In the genomic region with DNA sequence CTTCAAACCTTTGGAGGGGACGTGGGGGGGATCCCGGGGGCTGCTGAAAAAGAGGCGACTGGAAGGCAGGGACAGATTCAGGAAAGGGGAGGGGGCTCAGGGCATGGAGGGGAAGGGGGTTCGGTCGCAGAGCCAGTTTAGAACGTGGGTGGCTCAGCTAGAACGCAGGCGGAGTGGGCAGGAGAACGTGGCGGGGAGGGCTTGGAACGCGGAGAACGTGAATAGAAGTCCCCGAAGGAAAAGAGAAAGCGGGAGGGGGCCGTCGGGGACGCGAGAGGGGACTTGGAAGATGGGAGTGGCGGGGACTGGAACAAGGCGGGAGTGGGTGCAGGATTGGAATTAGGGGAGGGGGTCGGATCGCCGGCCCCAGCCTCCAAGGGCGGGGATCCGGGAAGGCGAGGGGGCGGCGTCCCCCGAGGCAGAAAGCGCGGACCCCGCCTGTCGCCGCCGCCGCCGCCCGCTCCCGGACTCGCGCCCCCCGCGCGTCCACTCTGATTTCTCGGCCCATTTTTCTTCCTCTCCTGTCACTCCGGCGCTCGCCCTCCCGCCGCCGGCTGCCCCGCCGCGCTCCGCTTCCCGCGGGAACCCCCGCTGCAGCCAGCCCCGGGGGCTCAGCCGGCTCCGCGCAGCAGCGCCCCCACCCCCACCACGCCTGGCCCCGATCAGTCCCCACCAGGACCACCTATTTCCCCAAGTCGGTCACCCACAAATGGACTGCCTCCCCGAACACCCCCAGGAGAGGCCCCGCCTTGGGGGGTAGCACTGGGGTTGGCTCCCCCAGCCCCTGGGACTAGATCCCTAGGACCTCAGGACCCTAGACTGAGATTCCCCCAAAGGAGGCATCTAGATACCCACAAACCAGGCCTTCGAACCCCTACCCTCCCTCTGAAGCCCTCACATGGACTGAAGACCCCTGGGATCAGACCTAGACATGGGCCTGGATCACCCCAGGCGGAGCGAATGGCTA, we compare ENCODE assay signal across 1 cellular context.
A peak's percentile ranks its signal among the peaks of the same experiment; 100 is the strongest.
TF ChIP-seq lines count a peak whose summit lies in the region.

No MANE protein-coding gene starts in this region.

TF ChIP-seq in H1, 55 proteins besides CTCF, POLR2A, EP300 and RAD21:
- TF ChIP-seq SIN3A (conservative IDR thresholded peaks at IDR 0.05 in 1 of 2, IDR thresholded peaks at IDR 0.05 in 1 of 2; ENCODE audit: low read depth in 1 of 2, low read length in 2 of 2) (0 out of 4 replicates have a peak, but pooled peaks of 1 of the 2 experiments have one; percentile 30), CTBP2 (IDR thresholded peaks at IDR 0.05; ENCODE audit: borderline replicate concordance, insufficient read depth, insufficient read length, low read length) (no peak), YY1 (IDR thresholded peaks at IDR 0.05; ENCODE audit: low read depth, low read length) (no peak), TEAD4 (IDR thresholded peaks at IDR 0.05; ENCODE audit: low read depth, low read length) (no peak), SAP30 (IDR thresholded peaks at IDR 0.05; ENCODE audit: insufficient read depth, insufficient replicate concordance, low read length) (no peak), POLR2AphosphoS5 (IDR thresholded peaks at IDR 0.05; ENCODE audit: low read depth, low read length) (no peak), EZH2 (IDR thresholded peaks at IDR 0.05; ENCODE audit: low read depth, low read length, severe bottlenecking) (peak; percentile 63), SUZ12 (IDR thresholded peaks at IDR 0.05; ENCODE audit: low read length) (peak; percentile 74), NRF1 (IDR thresholded peaks at IDR 0.05; ENCODE audit: low read depth, low read length) (no peak), SIX5 (IDR thresholded peaks at IDR 0.05; ENCODE audit: low read depth, low read length) (no peak), KDM4A (IDR thresholded peaks at IDR 0.05; ENCODE audit: low read depth, low read length, severe bottlenecking) (peak; percentile 50), BACH1 (IDR thresholded peaks at IDR 0.05; ENCODE audit: low read length) (no peak), HDAC2 (IDR thresholded peaks at IDR 0.05; ENCODE audit: borderline replicate concordance in 1 of 2, low read depth in 2 of 2, low read length in 2 of 2) (no peak), RNF2 (IDR thresholded peaks at IDR 0.05; ENCODE audit: borderline replicate concordance, low read depth, low read length, missing control alignments, poor library complexity, severe bottlenecking) (no peak), BRCA1 (IDR thresholded peaks at IDR 0.05; ENCODE audit: low read depth, low read length) (no peak), GABPA (IDR thresholded peaks at IDR 0.05; ENCODE audit: borderline replicate concordance, insufficient read depth, low read length) (no peak), TAF7 (optimal IDR thresholded peaks at IDR 0.05; ENCODE audit: borderline replicate concordance, low read depth, low read length) (no peak), BCL11A (IDR thresholded peaks at IDR 0.05; ENCODE audit: low read depth in 2 of 2, low read length in 2 of 2) (no peak), NANOG (IDR thresholded peaks at IDR 0.05; ENCODE audit: insufficient read depth, low read depth, low read length, poor library complexity, severe bottlenecking) (no peak), TCF12 (IDR thresholded peaks at IDR 0.05; ENCODE audit: low read depth, low read length) (no peak), JUN (IDR thresholded peaks at IDR 0.05; ENCODE audit: low read depth, low read length) (no peak), POU5F1 (IDR thresholded peaks at IDR 0.05; ENCODE audit: low read depth, low read length) (no peak), FOSL1 (IDR thresholded peaks at IDR 0.05; ENCODE audit: insufficient read depth, low read depth, low read length) (no peak), SRF (IDR thresholded peaks at IDR 0.05; ENCODE audit: low read depth, low read length) (no peak)
- TF ChIP-seq, protein P1, sequence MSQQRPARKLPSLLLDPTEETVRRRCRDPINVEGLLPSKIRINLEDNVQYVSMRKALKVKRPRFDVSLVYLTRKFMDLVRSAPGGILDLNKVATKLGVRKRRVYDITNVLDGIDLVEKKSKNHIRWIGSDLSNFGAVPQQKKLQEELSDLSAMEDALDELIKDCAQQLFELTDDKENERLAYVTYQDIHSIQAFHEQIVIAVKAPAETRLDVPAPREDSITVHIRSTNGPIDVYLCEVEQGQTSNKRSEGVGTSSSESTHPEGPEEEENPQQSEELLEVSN (IDR thresholded peaks at IDR 0.05): no peak
- TF ChIP-seq, protein P2, sequence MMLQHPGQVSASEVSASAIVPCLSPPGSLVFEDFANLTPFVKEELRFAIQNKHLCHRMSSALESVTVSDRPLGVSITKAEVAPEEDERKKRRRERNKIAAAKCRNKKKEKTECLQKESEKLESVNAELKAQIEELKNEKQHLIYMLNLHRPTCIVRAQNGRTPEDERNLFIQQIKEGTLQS (IDR thresholded peaks at IDR 0.05; ENCODE audit: insufficient read depth, low read depth, low read length): no peak
